Comparison of ENCODE assay signal across 8 cellular contexts in the genomic region with DNA sequence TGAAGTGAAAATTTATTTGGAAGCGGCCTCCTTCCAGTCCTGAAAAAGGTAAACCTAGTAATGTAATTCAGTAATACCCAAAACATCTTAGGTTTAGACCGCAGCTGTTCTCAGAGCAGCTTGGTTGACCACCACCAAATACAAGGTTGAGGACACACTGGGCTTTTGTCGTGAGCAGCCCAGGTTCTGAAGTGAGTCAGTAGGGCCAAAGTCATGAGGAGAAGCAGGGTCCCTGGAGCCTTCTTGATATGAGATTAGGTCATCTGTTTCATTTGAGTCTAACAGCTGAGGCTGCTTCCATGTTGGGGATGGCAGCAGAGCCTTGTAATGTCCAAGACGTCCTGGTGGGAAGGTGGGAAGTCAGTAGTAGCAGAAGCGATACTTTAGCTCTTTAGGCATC. TPM values are rescaled to one million over a fixed set of nuclear protein-coding genes. Genes with fewer than 3 reads are reported as not detected.
DNase-seq lines count a peak whose midpoint lies in the region; ATAC-seq and TF ChIP-seq lines count a peak whose summit lies in the region.

No MANE protein-coding gene starts in this region.

- no peak for ATAC-seq in activated B cell treated with CpG ODN at 0.5 μM for 24 hours (ENCODE audit: low read depth)
- no peak for ATAC-seq in stimulated activated naive B cell treated with anti-CD40 and anti-IgM and Interleukin-4, amounts not matched to agents 10 μg/mL and 1 μg/mL and 100 μg/mL, for 72 hours (replicated peaks)
- no peak for ATAC-seq in GM18520 (IDR thresholded peaks at IDR 0.05; ENCODE audit: unreplicated experiment)
- ATAC-seq in GM18868 (IDR thresholded peaks at IDR 0.05; ENCODE audit: unreplicated experiment): no peak

- TF ChIP-seq CTCF in activated B cell treated with CpG ODN at 0.5 μM for 24 hours (IDR thresholded peaks at IDR 0.05): no peak
- TF ChIP-seq CTCF in hepatocyte (IDR thresholded peaks at IDR 0.05; ENCODE audit: poor library complexity): no peak

- DNase-seq in DMS 273 (lab: John Stamatoyannopoulos, UW; ENCODE audit: unreplicated experiment): peak; percentile 46
- no peak for DNase-seq in DMS 273 treated with DMSO at 0.1 percent for 48 hours (lab: John Stamatoyannopoulos, UW)
- no peak for DNase-seq in activated B cell treated with CpG ODN at 0.5 μM for 24 hours
- no peak for DNase-seq in hepatocyte (ENCODE audit: low spot score)
- DNase-seq in stimulated activated naive B cell treated with anti-CD40 and anti-IgM and Interleukin-4, amounts not matched to agents 10 μg/mL and 1 μg/mL and 100 μg/mL, for 72 hours: no peak
- no peak for DNase-seq in NCI-H2029 (lab: John Stamatoyannopoulos, UW)

- H3K36me3 Mint-ChIP-seq in activated B cell treated with CpG ODN at 0.5 μM for 24 hours (ENCODE audit: low read depth): peaks cover 36% of the 10 kb centered on the region
- peaks cover 33 to 41% of the 10 kb centered on the region in 2 donors for H3K36me3 Mint-ChIP-seq in stimulated activated naive B cell treated with anti-CD40 and anti-IgM and Interleukin-4, amounts not matched to agents 10 μg/mL and 1 μg/mL and 100 μg/mL, for 72 hours

- H3K4me3 Mint-ChIP-seq in activated B cell treated with CpG ODN at 0.5 μM for 24 hours: peak overlapping the region; percentile 98
- peak overlapping the region; percentile 85 to 87 for H3K4me3 Mint-ChIP-seq in stimulated activated naive B cell treated with anti-CD40 and anti-IgM and Interleukin-4, amounts not matched to agents 10 μg/mL and 1 μg/mL and 100 μg/mL, for 72 hours

- H3K79me2 ChIP-seq in hepatocyte: peaks cover 71% of the 10 kb centered on the region

- peaks cover 66% of the 10 kb centered on the region for H4K20me1 ChIP-seq in hepatocyte (ENCODE audit: insufficient read depth, poor library complexity, severe bottlenecking)

- POLR2A ChIA-PET in activated B cell treated with CpG ODN at 0.5 μM for 24 hours (lab: Charles Lee): no interaction called here

- 59% methylated on average over 5 of the region's 5 CpGs for WGBS in hepatocyte (ENCODE audit: low lambda C conversion rate, missing lambda C conversion rate)

- no peaks in the 10 kb centered on the region for H3K9me3 ChIP-seq in hepatocyte (ENCODE audit: low read depth)

- H3K27me3 Mint-ChIP-seq in activated B cell treated with CpG ODN at 0.5 μM for 24 hours: no peaks in the 10 kb centered on the region
- H3K27me3 Mint-ChIP-seq in stimulated activated naive B cell treated with anti-CD40 and anti-IgM and Interleukin-4, amounts not matched to agents 10 μg/mL and 1 μg/mL and 100 μg/mL, for 72 hours: no peaks in the 10 kb centered on the region

- H3K9me2 ChIP-seq in hepatocyte (replicated peaks; ENCODE audit: insufficient read depth): no peaks in the 10 kb centered on the region

- no peaks in the 10 kb centered on the region for H3K36me3 ChIP-seq in hepatocyte (replicated peaks; ENCODE audit: insufficient read depth, low read depth)

- H3K27ac Mint-ChIP-seq in activated B cell treated with CpG ODN at 0.5 μM for 24 hours: peak overlapping the region; percentile 10
- peak overlapping the region; percentile 76 for H3K27ac Mint-ChIP-seq in stimulated activated naive B cell treated with anti-CD40 and anti-IgM and Interleukin-4, amounts not matched to agents 10 μg/mL and 1 μg/mL and 100 μg/mL, for 72 hours

- peaks cover 60% of the 10 kb centered on the region for H3K4me1 ChIP-seq in hepatocyte (ENCODE audit: insufficient read depth)

- intact Hi-C loops in activated B cell treated with CpG ODN at 0.5 μM for 24 hours (cut with micrococcal nuclease): no loop called here

- peak overlapping the region; percentile 78 for H3K4me3 ChIP-seq in hepatocyte

- CTCF ChIA-PET in activated B cell treated with CpG ODN at 0.5 μM for 24 hours (lab: Charles Lee): interaction anchor here (1.3 to 3.8 kb wide), 2 partner anchors 10 to 44 kb away, joined by 4 to 12 read pairs; no protein-coding TSS in a partner anchor

- H3K4me1 Mint-ChIP-seq in activated B cell treated with CpG ODN at 0.5 μM for 24 hours: peaks cover 61% of the 10 kb centered on the region
- H3K4me1 Mint-ChIP-seq in stimulated activated naive B cell treated with anti-CD40 and anti-IgM and Interleukin-4, amounts not matched to agents 10 μg/mL and 1 μg/mL and 100 μg/mL, for 72 hours: peaks cover 43 to 74% of the 10 kb centered on the region in 2 donors

- peak overlapping the region; percentile 95 for H3K4me2 ChIP-seq in hepatocyte

- H3K27me3 ChIP-seq in hepatocyte: no peaks in the 10 kb centered on the region

- H3K9me3 Mint-ChIP-seq in activated B cell treated with CpG ODN at 0.5 μM for 24 hours: no peaks in the 10 kb centered on the region
- H3K9me3 Mint-ChIP-seq in stimulated activated naive B cell treated with anti-CD40 and anti-IgM and Interleukin-4, amounts not matched to agents 10 μg/mL and 1 μg/mL and 100 μg/mL, for 72 hours: no peaks in the 10 kb centered on the region

- no peak overlapping the region for H2AFZ ChIP-seq in hepatocyte

- peak overlapping the region; percentile 54 for H3K27ac ChIP-seq in hepatocyte

RNA-seq across cellular contexts. Expression of a gene that starts 2.2 kb away (rescaled TPM):
- total RNA-seq in activated B cell treated with CpG ODN at 0.5 μM for 24 hours (72.8 and 74.6 TPM in 2 replicates), hepatocyte (56.6 and 68.6 TPM in 2 replicates)
- 66.6 and 78.3 TPM in 2 replicates for polyA plus RNA-seq in hepatocyte

RNA-seq across cellular contexts. Expression of a gene that starts 39.6 kb away (rescaled TPM):
- total RNA-seq in activated B cell treated with CpG ODN at 0.5 μM for 24 hours (9.7 and 10.5 TPM in 2 replicates), hepatocyte (46.0 and 51.9 TPM in 2 replicates)
- 5.4 and 7.1 TPM in 2 replicates for polyA plus RNA-seq in hepatocyte
